Comparison of ENCODE assay signal across 25 cellular contexts in genomic region chr9:87750726-87751125, GRCh38.
"Had no signal": no experiment of that assay in that cellular context is flagged by ENCODE, and none has a peak within 500 bp of the region (broad histone marks: within the 10 kb centered on the region; RNA-seq: fewer than 3 reads in every experiment).

No MANE protein-coding gene starts in this region.

- H3K27ac ChIP-seq: epithelial cell of prostate, esophagus squamous epithelium, gastrocnemius medialis, lower lobe of right lung had no signal

- H3K36me3 ChIP-seq: esophagus squamous epithelium, gastrocnemius medialis, heart right ventricle, left ventricle myocardium inferior, lower lobe of right lung had no signal

- FAIRE-seq: colon, endometrium, islet of Langerhans, keratinocyte had no signal

- H3K9me3 ChIP-seq: gastrocnemius medialis, lower lobe of right lung had no signal

- H3K4me1 ChIP-seq: esophagus squamous epithelium, gastrocnemius medialis, lower lobe of right lung had no signal

- H3K27me3 ChIP-seq: gastrocnemius medialis had no signal

- DNase-seq: cortex of kidney; effector CD8-positive, alpha-beta T cell; effector memory CD8-positive, alpha-beta T cell; endodermal cell; erythroblast; esophagus squamous epithelium; foreskin fibroblast; foreskin melanocyte; gastrocnemius medialis; glutamatergic neuron; head of caudate nucleus; heart right ventricle; hippocampal formation; left cardiac atrium; left ventricle myocardium inferior; lower lobe of right lung; mesenchymal stem cell; mucosa of descending colon; naive B cell had no signal

- ATAC-seq: effector memory CD8-positive, alpha-beta T cell; esophagus mucosa; gastrocnemius medialis; heart right ventricle; left cardiac atrium; lower lobe of right lung; mucosa of descending colon had no signal

- H3K4me3 ChIP-seq: esophagus squamous epithelium, gastrocnemius medialis, heart right ventricle, left ventricle myocardium inferior, lower lobe of right lung, mucosa of descending colon had no signal
